ENCODE assay signal across 18 cellular contexts in genomic region chr3:158261371-158261991, GRCh38.
DNase-seq lines count a peak whose midpoint lies in the region; ATAC-seq and TF ChIP-seq lines count a peak whose summit lies in the region.
"Had no signal": no experiment of that assay in that cellular context is flagged by ENCODE, and none has a peak within 500 bp of the region (broad histone marks: within the 10 kb centered on the region; RNA-seq: fewer than 3 reads in every experiment).

No MANE protein-coding gene starts in this region.

- peak in 1 of 2 donors; percentile 21 for DNase-seq in cardiac muscle cell (ENCODE audit: low read depth in 1 of 2, low spot score in 1 of 2)
- DNase-seq in left cardiac atrium: no peak
- DNase-seq in MM.1S: no peak
- no peak for DNase-seq in WTC11 (ENCODE audit: low spot score)
- peak; percentile 23 for DNase-seq in smooth muscle cell of the brain vasculature (ENCODE audit: low read depth, low spot score)
- DNase-seq in T1000 (lab: John Stamatoyannopoulos, UW): no peak
- no peak for DNase-seq in sciatic nerve (ENCODE audit: low spot score)
- DNase-seq: activated gamma-delta T cell treated with Interleukin-2 at 50 U/mL for 16 hours, aorta, Calu3, dermis blood vessel endothelial cell, kidney, T-helper 1 cell had no signal

- H3K4me1 ChIP-seq in cardiac muscle cell (ENCODE audit: low read depth) (no peaks in the 10 kb centered on the region), MM.1S (ENCODE audit: low read length) (no peaks in the 10 kb centered on the region)
- H3K4me1 ChIP-seq: esophagus muscularis mucosa had no signal

- H3K9me3 ChIP-seq in cardiac muscle cell (ENCODE audit: low read depth) (no peaks in the 10 kb centered on the region), MM.1S (replicated peaks; ENCODE audit: insufficient read depth, low read length) (no peaks in the 10 kb centered on the region)

- no peak overlapping the region for H3K9ac ChIP-seq in MM.1S (ENCODE audit: low read length)

- intact Hi-C loops in left cardiac atrium (cut with DNase I): no loop called here
- intact Hi-C loops in sciatic nerve (cut with DNase I): no loop called here

- no peak overlapping the region for H3K4me3 Mint-ChIP-seq in WTC11
- H3K4me3 Mint-ChIP-seq: GM23338, neural crest cell had no signal

- ATAC-seq in left cardiac atrium: no peak
- peak; percentile 30; the same call in 1 of the 2 replicates for ATAC-seq in WTC11
- no peak for ATAC-seq in HG03457 (IDR thresholded peaks at IDR 0.05; ENCODE audit: unreplicated experiment)
- ATAC-seq in sciatic nerve: no peak
- ATAC-seq: GM23338 had no signal

- no peaks in the 10 kb centered on the region for H3F3A ChIP-seq in MM.1S (ENCODE audit: insufficient read depth, low read length)

- TF ChIP-seq CTCF in cardiac muscle cell (IDR thresholded peaks at IDR 0.05; ENCODE audit: low read depth, low read length): peak; percentile 20
- TF ChIP-seq CTCF in MM.1S (IDR thresholded peaks at IDR 0.05; ENCODE audit: low read length): peak; percentile 22
- TF ChIP-seq CTCF in WTC11 (IDR thresholded peaks at IDR 0.05): no peak

- CTCF ChIA-PET in WTC11 (lab: Charles Lee): no interaction called here

- peaks cover 4% of the 10 kb centered on the region; the same call in 1 of the 2 replicates for H3K4me1 Mint-ChIP-seq in WTC11
- H3K4me1 Mint-ChIP-seq: GM23338 had no signal

- no peaks in the 10 kb centered on the region for H4K20me1 ChIP-seq in MM.1S (ENCODE audit: insufficient read depth, low read length)

- no peak overlapping the region for H3K27ac Mint-ChIP-seq in WTC11
- H3K27ac Mint-ChIP-seq: GM23338 had no signal

- H3K9me2 ChIP-seq in MM.1S (replicated peaks; ENCODE audit: insufficient read depth, low read length): no peaks in the 10 kb centered on the region

- peaks cover 4% of the 10 kb centered on the region for H3K36me3 Mint-ChIP-seq in WTC11

- peaks cover 20% of the 10 kb centered on the region for H3K9me3 Mint-ChIP-seq in WTC11

- no peak overlapping the region for H3K4me2 ChIP-seq in MM.1S (ENCODE audit: low read depth, low read length)
- H3K4me2 ChIP-seq: GM23338 had no signal

- POLR2A ChIA-PET in WTC11 (lab: Charles Lee): no interaction called here

- H3K4me3 ChIP-seq in cardiac muscle cell (no peak overlapping the region), MM.1S (ENCODE audit: low read length) (no peak overlapping the region)
- H3K4me3 ChIP-seq: esophagus muscularis mucosa, GM23338 had no signal

- no peaks in the 10 kb centered on the region for H3K27me3 ChIP-seq in cardiac muscle cell
- H3K27me3 ChIP-seq in MM.1S (replicated peaks; ENCODE audit: insufficient read depth, low read length): no peaks in the 10 kb centered on the region
- H3K27me3 ChIP-seq: esophagus muscularis mucosa had no signal

- H3K79me2 ChIP-seq in MM.1S (ENCODE audit: low read length): 0 out of 2 replicates have a peak, but pooled peaks cover 3% of the 10 kb centered on the region

- no peak overlapping the region for H3K27ac ChIP-seq in cardiac muscle cell
- no peak overlapping the region for H3K27ac ChIP-seq in MM.1S (ENCODE audit: low read length)
- H3K27ac ChIP-seq: esophagus muscularis mucosa, RWPE1 had no signal

- H2AFZ ChIP-seq in MM.1S (ENCODE audit: low read length): no peak overlapping the region
- H2AFZ ChIP-seq: GM23338 had no signal

- H3K27me3 Mint-ChIP-seq in WTC11 (ENCODE audit: low read depth): no peaks in the 10 kb centered on the region

- no peaks in the 10 kb centered on the region for H3K36me3 ChIP-seq in cardiac muscle cell
- H3K36me3 ChIP-seq in MM.1S (replicated peaks; ENCODE audit: insufficient read depth, low read length): no peaks in the 10 kb centered on the region
- H3K36me3 ChIP-seq: esophagus muscularis mucosa had no signal

TF ChIP-seq in WTC11, 78 proteins besides CTCF, POLR2A, EP300 and RAD21:
- TF ChIP-seq ZNF317 (CRISPR knock-in tag; IDR thresholded peaks at IDR 0.05; ENCODE audit: borderline replicate concordance, low read depth): no peak
- 0 out of 2 replicates have a peak, but pooled peaks have one; percentile 20 for TF ChIP-seq ZNF121 (CRISPR knock-in tag; IDR thresholded peaks at IDR 0.05)
TF ChIP-seq in WTC11: peak in this region for 1.
